7 cellular contexts compared by ENCODE assay signal in the genomic region with DNA sequence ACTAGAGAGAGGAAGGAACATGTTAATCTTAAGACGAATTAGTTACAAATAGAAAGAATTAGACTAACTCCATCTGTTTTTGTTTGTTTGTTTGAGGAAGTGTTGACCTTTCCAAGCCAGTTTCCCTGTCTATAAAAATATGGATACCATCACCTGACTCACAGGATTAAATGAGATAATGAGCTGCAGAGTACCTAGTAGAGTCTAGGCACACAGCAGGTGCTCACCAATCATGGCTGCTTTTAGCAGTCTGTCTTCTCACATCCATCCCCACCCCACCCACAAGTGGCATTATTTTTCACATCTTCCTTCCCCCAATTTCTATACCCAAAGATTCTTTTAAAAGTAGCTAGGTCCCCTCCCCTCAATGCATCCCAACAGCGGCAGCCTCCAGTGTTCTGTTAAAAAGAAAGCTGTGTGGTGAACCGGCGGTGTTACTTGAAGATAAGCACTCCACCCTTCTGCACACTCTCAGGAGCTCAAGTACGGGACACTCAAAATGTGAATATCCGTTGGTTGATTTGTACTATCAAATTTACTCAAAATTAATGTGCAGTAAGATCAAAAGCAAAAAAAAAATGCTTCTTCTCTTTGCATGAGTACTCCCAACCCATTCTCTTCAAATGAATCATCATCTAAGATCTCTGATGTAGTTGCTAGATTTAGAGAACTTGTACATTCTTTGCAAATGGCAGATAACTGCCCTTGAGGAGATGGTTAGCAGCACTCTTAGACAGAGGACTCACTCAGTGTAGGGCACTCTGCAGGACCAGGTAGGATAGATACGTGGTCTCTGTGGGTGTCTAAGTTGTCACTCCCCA.
DNase-seq lines count a peak whose midpoint lies in the region; ATAC-seq and TF ChIP-seq lines count a peak whose summit lies in the region.

No MANE protein-coding gene starts in this region.

- POLR2A ChIA-PET in HCT116 (lab: Charles Lee), result no interaction called here
- POLR2A ChIA-PET in naive thymus-derived CD8-positive, alpha-beta T cell (lab: Charles Lee), result no interaction called here

- peaks cover 29% of the 10 kb centered on the region for H3K79me2 ChIP-seq in HCT116 (ENCODE audit: insufficient read depth, low read length)

- no peak overlapping the region for H3K9ac ChIP-seq in HCT116 (ENCODE audit: low read length)

- H3K9me3 Mint-ChIP-seq in natural killer cell treated with Interleukin-12 subunit alpha and Interleukin-12 subunit beta and Interleukin-15 and Interleukin-18, amount 100 ng/mL, for 72 hours, result no peaks in the 10 kb centered on the region
- no peaks in the 10 kb centered on the region for H3K9me3 Mint-ChIP-seq in naive thymus-derived CD8-positive, alpha-beta T cell

- H3K27ac ChIP-seq in HCT116 (ENCODE audit: low read depth, low read length), result no peak overlapping the region

- TF ChIP-seq CTCF in HCT116 (IDR thresholded peaks at IDR 0.05 in 2 of 3, conservative IDR thresholded peaks at IDR 0.05 in 1 of 3; ENCODE audit: borderline replicate concordance in 1 of 3, insufficient read depth in 1 of 3, low read depth in 2 of 3, low read length in 2 of 3), result no peak

- H2AFZ ChIP-seq in HCT116 (ENCODE audit: low read depth, low read length, poor library complexity, severe bottlenecking), result no peak overlapping the region

- no TSS peak for BruUV-seq in HCT116 (replicated peaks; lab: Mats Ljungman, UMichigan)

- H3K4me3 Mint-ChIP-seq in T-helper 17 cell, result peak overlapping the region; percentile 87
- H3K4me3 Mint-ChIP-seq in natural killer cell treated with Interleukin-12 subunit alpha and Interleukin-12 subunit beta and Interleukin-15 and Interleukin-18, amount 100 ng/mL, for 72 hours, result peak overlapping the region; percentile 86
- peak overlapping the region in 3 of 10 donors; percentile 12 to 50 (median 24) for H3K4me3 Mint-ChIP-seq in naive thymus-derived CD8-positive, alpha-beta T cell

- no peaks in the 10 kb centered on the region for H3K36me3 ChIP-seq in HCT116 (ENCODE audit: control insufficient read depth in 1 of 2, insufficient read depth in 2 of 2, low read length in 2 of 2)

- intact Hi-C loops in HCT116 (cut with micrococcal nuclease), result no loop called here
- intact Hi-C loops in Right ventricle myocardium superior (cut with DNase I), result no loop called here

- H3K9me3 ChIP-seq in HCT116 (ENCODE audit: control insufficient read depth in 1 of 2, insufficient read depth in 1 of 2, low read depth in 1 of 2, low read length in 2 of 2) (no peaks in the 10 kb centered on the region), T-helper 17 cell (ENCODE audit: control insufficient read depth, low read length, poor library complexity, severe bottlenecking) (no peaks in the 10 kb centered on the region)

- peaks cover 41% of the 10 kb centered on the region for H3K4me1 Mint-ChIP-seq in T-helper 17 cell
- H3K4me1 Mint-ChIP-seq in natural killer cell treated with Interleukin-12 subunit alpha and Interleukin-12 subunit beta and Interleukin-15 and Interleukin-18, amount 100 ng/mL, for 72 hours (ENCODE audit: low read depth in 2 of 2), result peaks cover 45 to 75% of the 10 kb centered on the region in 2 donors
- H3K4me1 Mint-ChIP-seq in naive thymus-derived CD8-positive, alpha-beta T cell, result peaks cover 15 to 48% (median 40%) of the 10 kb centered on the region in 4 donors

- peaks cover 25 to 36% of the 10 kb centered on the region in 2 experiments for H3K4me1 ChIP-seq in HCT116 (ENCODE audit: control insufficient read depth in 1 of 2, insufficient read depth in 2 of 2, low read length in 2 of 2)

- H3K9me2 ChIP-seq in HCT116 (ENCODE audit: insufficient read depth), result no peaks in the 10 kb centered on the region

- peak overlapping the region; percentile 72 for H3K27ac Mint-ChIP-seq in T-helper 17 cell
- peak overlapping the region; percentile 91 to 98 for H3K27ac Mint-ChIP-seq in natural killer cell treated with Interleukin-12 subunit alpha and Interleukin-12 subunit beta and Interleukin-15 and Interleukin-18, amount 100 ng/mL, for 72 hours
- peak overlapping the region in 3 of 10 donors; percentile 34 to 71 (median 57) for H3K27ac Mint-ChIP-seq in naive thymus-derived CD8-positive, alpha-beta T cell

- H4K20me1 ChIP-seq in HCT116 (ENCODE audit: insufficient read depth), result no peaks in the 10 kb centered on the region

- no peak for DNase-seq in HCT116 (ENCODE audit: low read depth, low spot score)
- no peak for DNase-seq in T-helper 17 cell
- no peak for DNase-seq in natural killer cell treated with Interleukin-12 subunit alpha and Interleukin-12 subunit beta and Interleukin-15 and Interleukin-18, amount 100 ng/mL, for 72 hours (ENCODE audit: low spot score)
- no peak for DNase-seq in NCI-H748 (lab: John Stamatoyannopoulos, UW; ENCODE audit: unreplicated experiment)
- DNase-seq in naive thymus-derived CD8-positive, alpha-beta T cell, result no peak
- no peak for DNase-seq in Right ventricle myocardium superior

- no peak for TF ChIP-seq POLR2A in HCT116 (IDR thresholded peaks at IDR 0.05; ENCODE audit: borderline replicate concordance, extremely low read depth, insufficient read depth, insufficient read length)

- H3K27me3 ChIP-seq in HCT116 (ENCODE audit: insufficient read depth, low read length), result no peaks in the 10 kb centered on the region

- RAD21 ChIA-PET in HCT116 (lab: Charles Lee; ENCODE audit: low non-redundant PET in 1 of 2, low total read pairs in 2 of 2, uncharacterized antibody in 2 of 2, unreplicated experiment in 2 of 2), result no interaction called here

- H3K36me3 Mint-ChIP-seq in T-helper 17 cell (ENCODE audit: low read depth), result peaks cover 2% of the 10 kb centered on the region
- H3K36me3 Mint-ChIP-seq in natural killer cell treated with Interleukin-12 subunit alpha and Interleukin-12 subunit beta and Interleukin-15 and Interleukin-18, amount 100 ng/mL, for 72 hours, result peaks cover 5% of the 10 kb centered on the region
- H3K36me3 Mint-ChIP-seq in naive thymus-derived CD8-positive, alpha-beta T cell, result peaks cover 0 to 12% (median 6%) of the 10 kb centered on the region in 3 donors

- CTCF ChIA-PET in HCT116 (lab: Charles Lee), result no interaction called here

- peak overlapping the region; percentile 21; the same call in 1 of the 2 replicates for H3K4me2 ChIP-seq in HCT116 (ENCODE audit: low read length)

- H3K27me3 Mint-ChIP-seq in T-helper 17 cell, result no peaks in the 10 kb centered on the region
- no peaks in the 10 kb centered on the region for H3K27me3 Mint-ChIP-seq in natural killer cell treated with Interleukin-12 subunit alpha and Interleukin-12 subunit beta and Interleukin-15 and Interleukin-18, amount 100 ng/mL, for 72 hours
- no peaks in the 10 kb centered on the region for H3K27me3 Mint-ChIP-seq in naive thymus-derived CD8-positive, alpha-beta T cell

- no peak for TF ChIP-seq RAD21 in HCT116 (IDR thresholded peaks at IDR 0.05; ENCODE audit: low read depth)

- peak; percentile 69 for ATAC-seq in GM18517 (IDR thresholded peaks at IDR 0.05; ENCODE audit: unreplicated experiment)
- ATAC-seq in HCT116, result no peak
- peak; percentile 49 for ATAC-seq in T-helper 17 cell
- peak; percentile 77 to 90 for ATAC-seq in natural killer cell treated with Interleukin-12 subunit alpha and Interleukin-12 subunit beta and Interleukin-15 and Interleukin-18, amount 100 ng/mL, for 72 hours
- no peak for ATAC-seq in naive thymus-derived CD8-positive, alpha-beta T cell
- no peak for ATAC-seq in Right ventricle myocardium superior (ENCODE audit: poor library complexity)

- H3K4me3 ChIP-seq in HCT116 (replicated peaks in 1 of 2; ENCODE audit: low read depth in 1 of 2, low read length in 2 of 2), result no peak overlapping the region

TF ChIP-seq in HCT116, 20 proteins besides CTCF, POLR2A, EP300 and RAD21 (continues in another document):
- TF ChIP-seq ZFX (IDR thresholded peaks at IDR 0.05) (no peak), MAX (IDR thresholded peaks at IDR 0.05) (no peak), EGR1 (IDR thresholded peaks at IDR 0.05; ENCODE audit: low read depth) (no peak), ZBTB33 (IDR thresholded peaks at IDR 0.05; ENCODE audit: extremely low read depth, insufficient replicate concordance, low read length) (no peak), SIN3A (IDR thresholded peaks at IDR 0.05; ENCODE audit: low read depth) (no peak), EZH2phosphoT487 (IDR thresholded peaks at IDR 0.05; ENCODE audit: borderline replicate concordance) (no peak), CBX3 (IDR thresholded peaks at IDR 0.05; ENCODE audit: low read depth) (no peak)
- TF ChIP-seq, protein P1, sequence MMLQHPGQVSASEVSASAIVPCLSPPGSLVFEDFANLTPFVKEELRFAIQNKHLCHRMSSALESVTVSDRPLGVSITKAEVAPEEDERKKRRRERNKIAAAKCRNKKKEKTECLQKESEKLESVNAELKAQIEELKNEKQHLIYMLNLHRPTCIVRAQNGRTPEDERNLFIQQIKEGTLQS (IDR thresholded peaks at IDR 0.05), result no peak

Comparison
In these comparisons a context has a peak if more than half of its experiments do, and no peak if none do; other contexts are left out.
1. ATAC-seq: peak in GM18517 (single experiment), T-helper 17 cell (single experiment) and natural killer cell treated with Interleukin-12 subunit alpha and Interleukin-12 subunit beta and Interleukin-15 and Interleukin-18, amount 100 ng/mL, for 72 hours (2 of 2); none in HCT116 (single experiment), naive thymus-derived CD8-positive, alpha-beta T cell (0 of 2) and Right ventricle myocardium superior (single experiment).